21 cellular contexts compared by ENCODE assay signal in genomic region chr10:31457858-31458257, GRCh38.
DNase-seq lines count a peak whose midpoint lies in the region; ATAC-seq, FAIRE-seq and TF ChIP-seq lines count a peak whose summit lies in the region.
"Had no signal": no experiment of that assay in that cellular context is flagged by ENCODE, and none has a peak within 500 bp of the region (broad histone marks: within the 10 kb centered on the region; RNA-seq: fewer than 3 reads in every experiment).

No MANE protein-coding gene starts in this region.

- no peaks in the 10 kb centered on the region for H3K9me1 ChIP-seq in K562 (ENCODE audit: control insufficient read depth, insufficient read depth, low read length)

- TF ChIP-seq CTCF in K562 (IDR thresholded peaks at IDR 0.05 in 2 of 3, conservative IDR thresholded peaks at IDR 0.05 in 1 of 3; ENCODE audit: insufficient read depth in 2 of 3, low read depth in 1 of 3, low read length in 3 of 3) (no peak), Calu3 (IDR thresholded peaks at IDR 0.05; ENCODE audit: unreplicated experiment) (no peak)

- no peaks in the 10 kb centered on the region for H3K4me1 Mint-ChIP-seq in Calu3 (ENCODE audit: low read depth, unreplicated experiment)
- H3K4me1 Mint-ChIP-seq: GM23338 had no signal

- no peaks in the 10 kb centered on the region for H3K36me3 Mint-ChIP-seq in Calu3 (ENCODE audit: insufficient read depth, unreplicated experiment)

- peak; percentile 12 for FAIRE-seq in GM18507 (lab: Jason Lieb, UNC)
- FAIRE-seq in K562 (lab: Jason Lieb, UNC): peak; percentile 23
- FAIRE-seq: RCC 7860 had no signal

- intact Hi-C loops in K562 (cut with micrococcal nuclease) (no loop called here), Calu3 (cut with micrococcal nuclease; ENCODE audit: unreplicated experiment) (no loop called here)

- peaks cover under 1% of the 10 kb centered on the region for H3K9me3 Mint-ChIP-seq in Calu3 (ENCODE audit: low read depth, unreplicated experiment)
- H3K9me3 Mint-ChIP-seq: GM23338 had no signal

- POLR2A ChIA-PET in K562 (lab: Yijun Ruan, JAX): no interaction called here

- H3K9ac ChIP-seq in K562 (ENCODE audit: insufficient read depth in 1 of 2, low read depth in 2 of 2, low read length in 2 of 2): no peak overlapping the region
- H3K9ac ChIP-seq: BLaER1 treated with 17β-estradiol and CSF1 and Interleukin-3, amounts not matched to agents 10 nM and 100 nM had no signal

- H2AFZ ChIP-seq in K562 (ENCODE audit: low read depth, low read length): no peak overlapping the region
- H2AFZ ChIP-seq: GM23338 had no signal

- TF ChIP-seq POLR2A in K562 (conservative IDR thresholded peaks at IDR 0.05): no peak

- H3K27ac Mint-ChIP-seq in Calu3 (ENCODE audit: unreplicated experiment): no peak overlapping the region
- H3K27ac Mint-ChIP-seq: CD4-positive, alpha-beta memory T cell; GM23338 had no signal

- H3K27me3 Mint-ChIP-seq in Calu3 (ENCODE audit: unreplicated experiment): no peaks in the 10 kb centered on the region
- H3K27me3 Mint-ChIP-seq: CD4-positive, alpha-beta memory T cell had no signal

- H3K27me3 ChIP-seq in K562 (ENCODE audit: control insufficient read depth in 2 of 2, insufficient read depth in 2 of 2, low read length in 2 of 2): no peaks in the 10 kb centered on the region
- H3K27me3 ChIP-seq: BLaER1 treated with 17β-estradiol and CSF1 and Interleukin-3, amounts not matched to agents 10 nM and 100 nM; SJSA1 had no signal

- H3K9me3 ChIP-seq in K562 (replicated peaks; ENCODE audit: control insufficient read depth, insufficient read depth, low read depth, low read length): no peaks in the 10 kb centered on the region

- WGBS in K562 (ENCODE audit: insufficient coverage, low coverage, missing lambda C conversion rate): 12% methylated on average over 1 of the region's 1 CpG

- H3K4me2 ChIP-seq in K562 (ENCODE audit: insufficient read depth, low read length): no peak overlapping the region
- H3K4me2 ChIP-seq: BLaER1 treated with 17β-estradiol and CSF1 and Interleukin-3, amounts not matched to agents 10 nM and 100 nM; GM23338 had no signal

- no peak overlapping the region for H3K27ac ChIP-seq in K562 (ENCODE audit: extremely low read depth, low read depth, low read length)
- H3K27ac ChIP-seq: BLaER1 treated with 17β-estradiol and CSF1 and Interleukin-3, amounts not matched to agents 10 nM and 100 nM; SJSA1 had no signal

- H3K4me1 ChIP-seq in K562 (replicated peaks in 1 of 2; ENCODE audit: control insufficient read depth in 2 of 2, insufficient read depth in 2 of 2, low read length in 2 of 2): no peaks in the 10 kb centered on the region
- H3K4me1 ChIP-seq: BLaER1 treated with 17β-estradiol and CSF1 and Interleukin-3, amounts not matched to agents 10 nM and 100 nM; SJSA1 had no signal

- no peak overlapping the region for H3K4me3 ChIP-seq in K562
- H3K4me3 ChIP-seq: BLaER1 treated with 17β-estradiol and CSF1 and Interleukin-3, amounts not matched to agents 10 nM and 100 nM; GM23338; SJSA1 had no signal

- H4K20me1 ChIP-seq in K562 (replicated peaks; ENCODE audit: control insufficient read depth, insufficient read depth, low read length): no peaks in the 10 kb centered on the region
- H4K20me1 ChIP-seq: BLaER1 treated with 17β-estradiol and CSF1 and Interleukin-3, amounts not matched to agents 10 nM and 100 nM had no signal

- no peak overlapping the region for H3K4me3 Mint-ChIP-seq in Calu3 (ENCODE audit: low read depth, unreplicated experiment)
- H3K4me3 Mint-ChIP-seq: GM23338 had no signal

- BruUV-seq in K562 (replicated peaks; lab: Mats Ljungman, UMichigan): no TSS peak
- BruUV-seq in Calu3 (replicated peaks; lab: Mats Ljungman, UMichigan): no TSS peak

- no peaks in the 10 kb centered on the region for H3K79me2 ChIP-seq in K562 (ENCODE audit: control insufficient read depth, insufficient read depth, low read length)

- ATAC-seq in K562 (no peak), HG02759 (IDR thresholded peaks at IDR 0.05; ENCODE audit: unreplicated experiment) (no peak)
- ATAC-seq: GM23338, Right ventricle myocardium inferior had no signal

- H3K36me3 ChIP-seq in K562 (ENCODE audit: control insufficient read depth, insufficient read depth, low read length): no peaks in the 10 kb centered on the region
- H3K36me3 ChIP-seq: BLaER1 treated with 17β-estradiol and CSF1 and Interleukin-3, amounts not matched to agents 10 nM and 100 nM had no signal

- no peak for TF ChIP-seq RAD21 in K562 (CRISPR knock-in tag; conservative IDR thresholded peaks at IDR 0.05 in 1 of 2, IDR thresholded peaks at IDR 0.05 in 1 of 2)

- DNase-seq in GM18507 (ENCODE audit: extremely low spot score, insufficient read length, low read depth): no peak
- DNase-seq in K562 (ENCODE audit: extremely low read depth in 1 of 4, low spot score in 3 of 4): no peak
- peak; percentile 8 for DNase-seq in hepatic stellate cell (ENCODE audit: low spot score)
- no peak for DNase-seq in Calu3
- DNase-seq in NCI-H146 (lab: John Stamatoyannopoulos, UW): no peak
- no peak for DNase-seq in EL
- DNase-seq: CD4-positive, alpha-beta memory T cell; DMS53; HCEC 1CT; NCI-H1105; NCI-H1694; NCI-H2081 treated with DMSO at 0.1 percent for 48 hours; NCI-H446; NCI-H526 treated with DMSO at 0.1 percent for 48 hours; OCI-M1 had no signal

- CTCF ChIA-PET in K562 (lab: Yijun Ruan, JAX; ENCODE audit: low intra/inter-chr PET ratio) (no interaction called here), Calu3 (lab: Charles Lee) (interaction anchor here (0.7 kb wide), 2 partner anchors 9 to 611 kb away, joined by 3 read pairs; no protein-coding TSS in a partner anchor)

- no peak for TF ChIP-seq EP300 in K562 (IDR thresholded peaks at IDR 0.05; ENCODE audit: low read length)

- in situ Hi-C loops in K562 (cut with MboI): no loop called here

TF ChIP-seq in K562, 482 proteins besides CTCF, POLR2A, EP300 and RAD21:
- TF ChIP-seq MCM3 (IDR thresholded peaks at IDR 0.05): no peak
- no peak for TF ChIP-seq CEBPG (CRISPR knock-in tag; IDR thresholded peaks at IDR 0.05)
- TF ChIP-seq CEBPG (tag; conservative IDR thresholded peaks at IDR 0.05 in 1 of 2, IDR thresholded peaks at IDR 0.05 in 1 of 2): peak in 1 of 2 experiments; percentile 21; a peak in 1 of 4 replicates
